1 cellular context compared by ENCODE assay signal in the genomic region with DNA sequence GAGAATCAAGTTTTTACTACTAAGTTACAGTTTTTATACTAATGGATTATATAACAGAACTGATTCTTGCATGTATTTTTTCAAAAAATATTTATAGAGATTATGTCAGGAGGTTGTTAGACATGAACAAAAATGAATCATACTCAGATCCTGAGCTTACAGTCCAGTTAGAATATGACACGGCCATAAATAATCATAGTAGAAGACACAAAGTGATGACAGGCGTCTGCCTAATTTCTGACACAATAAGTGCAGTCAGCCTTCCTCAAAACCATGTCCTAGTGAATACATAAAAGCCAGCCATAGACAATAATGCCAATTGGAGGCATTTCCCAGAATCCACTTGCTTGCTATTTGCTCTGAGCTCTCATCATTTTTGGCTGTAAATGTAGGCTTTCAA.
A peak's percentile ranks its signal among the peaks of the same experiment; 100 is the strongest.
TF ChIP-seq lines count a peak whose summit lies in the region.

No MANE protein-coding gene starts in this region.

TF ChIP-seq in K562, 482 proteins besides CTCF, POLR2A, EP300 and RAD21:
- TF ChIP-seq, protein P1, sequence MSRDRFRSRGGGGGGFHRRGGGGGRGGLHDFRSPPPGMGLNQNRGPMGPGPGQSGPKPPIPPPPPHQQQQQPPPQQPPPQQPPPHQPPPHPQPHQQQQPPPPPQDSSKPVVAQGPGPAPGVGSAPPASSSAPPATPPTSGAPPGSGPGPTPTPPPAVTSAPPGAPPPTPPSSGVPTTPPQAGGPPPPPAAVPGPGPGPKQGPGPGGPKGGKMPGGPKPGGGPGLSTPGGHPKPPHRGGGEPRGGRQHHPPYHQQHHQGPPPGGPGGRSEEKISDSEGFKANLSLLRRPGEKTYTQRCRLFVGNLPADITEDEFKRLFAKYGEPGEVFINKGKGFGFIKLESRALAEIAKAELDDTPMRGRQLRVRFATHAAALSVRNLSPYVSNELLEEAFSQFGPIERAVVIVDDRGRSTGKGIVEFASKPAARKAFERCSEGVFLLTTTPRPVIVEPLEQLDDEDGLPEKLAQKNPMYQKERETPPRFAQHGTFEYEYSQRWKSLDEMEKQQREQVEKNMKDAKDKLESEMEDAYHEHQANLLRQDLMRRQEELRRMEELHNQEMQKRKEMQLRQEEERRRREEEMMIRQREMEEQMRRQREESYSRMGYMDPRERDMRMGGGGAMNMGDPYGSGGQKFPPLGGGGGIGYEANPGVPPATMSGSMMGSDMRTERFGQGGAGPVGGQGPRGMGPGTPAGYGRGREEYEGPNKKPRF (IDR thresholded peaks at IDR 0.05; ENCODE audit: low read depth, low read length), result no peak
- TF ChIP-seq, protein P2, sequence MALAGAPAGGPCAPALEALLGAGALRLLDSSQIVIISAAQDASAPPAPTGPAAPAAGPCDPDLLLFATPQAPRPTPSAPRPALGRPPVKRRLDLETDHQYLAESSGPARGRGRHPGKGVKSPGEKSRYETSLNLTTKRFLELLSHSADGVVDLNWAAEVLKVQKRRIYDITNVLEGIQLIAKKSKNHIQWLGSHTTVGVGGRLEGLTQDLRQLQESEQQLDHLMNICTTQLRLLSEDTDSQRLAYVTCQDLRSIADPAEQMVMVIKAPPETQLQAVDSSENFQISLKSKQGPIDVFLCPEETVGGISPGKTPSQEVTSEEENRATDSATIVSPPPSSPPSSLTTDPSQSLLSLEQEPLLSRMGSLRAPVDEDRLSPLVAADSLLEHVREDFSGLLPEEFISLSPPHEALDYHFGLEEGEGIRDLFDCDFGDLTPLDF (CRISPR knock-in tag; IDR thresholded peaks at IDR 0.05), result no peak
- TF ChIP-seq NR4A1 (CRISPR knock-in tag; IDR thresholded peaks at IDR 0.05) (no peak), NR4A1 (tag; IDR thresholded peaks at IDR 0.05) (no peak), SAP30 (IDR thresholded peaks at IDR 0.05; ENCODE audit: borderline replicate concordance, insufficient read depth, low read depth, low read length, poor library complexity, severe bottlenecking) (no peak), MED1 (CRISPR knock-in tag; IDR thresholded peaks at IDR 0.05; ENCODE audit: borderline replicate concordance) (no peak), ETV5 (CRISPR knock-in tag; IDR thresholded peaks at IDR 0.05; ENCODE audit: low read depth) (no peak), MEIS2 (IDR thresholded peaks at IDR 0.05; ENCODE audit: partially characterized antibody) (peak; percentile 85), SMAD3 (CRISPR knock-in tag; conservative IDR thresholded peaks at IDR 0.05) (no peak), TFAM (CRISPR knock-in tag; conservative IDR thresholded peaks at IDR 0.05) (no peak), ETV1 (tag; conservative IDR thresholded peaks at IDR 0.05; ENCODE audit: low read depth) (no peak), SIN3A (IDR thresholded peaks at IDR 0.05; ENCODE audit: borderline replicate concordance in 2 of 2, control insufficient read depth in 1 of 2, low read depth in 2 of 2, low read length in 2 of 2) (no peak), CHD4 (IDR thresholded peaks at IDR 0.05; ENCODE audit: insufficient read depth, insufficient replicate concordance, low read depth, low read length, poor library complexity, severe bottlenecking) (no peak), RFX1 (IDR thresholded peaks at IDR 0.05) (no peak), HLTF (IDR thresholded peaks at IDR 0.05) (no peak), TEAD4 (IDR thresholded peaks at IDR 0.05; ENCODE audit: low read length) (no peak), TEAD4 (CRISPR knock-in tag; IDR thresholded peaks at IDR 0.05; ENCODE audit: borderline replicate concordance) (no peak), PHTF2 (CRISPR knock-in tag; IDR thresholded peaks at IDR 0.05) (no peak), ZNF668 (CRISPR knock-in tag; IDR thresholded peaks at IDR 0.05) (no peak), HNRNPH1 (optimal IDR thresholded peaks at IDR 0.05; ENCODE audit: low read depth, low read length) (no peak), ZNF239 (CRISPR knock-in tag; IDR thresholded peaks at IDR 0.05) (no peak), RAD51 (IDR thresholded peaks at IDR 0.05; ENCODE audit: borderline replicate concordance, low read depth) (no peak)
- TF ChIP-seq, protein P3, sequence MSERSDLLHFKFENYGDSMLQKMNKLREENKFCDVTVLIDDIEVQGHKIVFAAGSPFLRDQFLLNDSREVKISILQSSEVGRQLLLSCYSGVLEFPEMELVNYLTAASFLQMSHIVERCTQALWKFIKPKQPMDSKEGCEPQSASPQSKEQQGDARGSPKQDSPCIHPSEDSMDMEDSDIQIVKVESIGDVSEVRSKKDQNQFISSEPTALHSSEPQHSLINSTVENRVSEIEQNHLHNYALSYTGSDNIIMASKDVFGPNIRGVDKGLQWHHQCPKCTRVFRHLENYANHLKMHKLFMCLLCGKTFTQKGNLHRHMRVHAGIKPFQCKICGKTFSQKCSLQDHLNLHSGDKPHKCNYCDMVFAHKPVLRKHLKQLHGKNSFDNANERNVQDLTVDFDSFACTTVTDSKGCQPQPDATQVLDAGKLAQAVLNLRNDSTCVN (CRISPR knock-in tag; IDR thresholded peaks at IDR 0.05), result no peak
- TF ChIP-seq, protein P4, sequence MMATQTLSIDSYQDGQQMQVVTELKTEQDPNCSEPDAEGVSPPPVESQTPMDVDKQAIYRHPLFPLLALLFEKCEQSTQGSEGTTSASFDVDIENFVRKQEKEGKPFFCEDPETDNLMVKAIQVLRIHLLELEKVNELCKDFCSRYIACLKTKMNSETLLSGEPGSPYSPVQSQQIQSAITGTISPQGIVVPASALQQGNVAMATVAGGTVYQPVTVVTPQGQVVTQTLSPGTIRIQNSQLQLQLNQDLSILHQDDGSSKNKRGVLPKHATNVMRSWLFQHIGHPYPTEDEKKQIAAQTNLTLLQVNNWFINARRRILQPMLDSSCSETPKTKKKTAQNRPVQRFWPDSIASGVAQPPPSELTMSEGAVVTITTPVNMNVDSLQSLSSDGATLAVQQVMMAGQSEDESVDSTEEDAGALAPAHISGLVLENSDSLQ (IDR thresholded peaks at IDR 0.05), result peak; percentile 18; the same call in 1 of the 2 replicates
- TF ChIP-seq, protein P5, sequence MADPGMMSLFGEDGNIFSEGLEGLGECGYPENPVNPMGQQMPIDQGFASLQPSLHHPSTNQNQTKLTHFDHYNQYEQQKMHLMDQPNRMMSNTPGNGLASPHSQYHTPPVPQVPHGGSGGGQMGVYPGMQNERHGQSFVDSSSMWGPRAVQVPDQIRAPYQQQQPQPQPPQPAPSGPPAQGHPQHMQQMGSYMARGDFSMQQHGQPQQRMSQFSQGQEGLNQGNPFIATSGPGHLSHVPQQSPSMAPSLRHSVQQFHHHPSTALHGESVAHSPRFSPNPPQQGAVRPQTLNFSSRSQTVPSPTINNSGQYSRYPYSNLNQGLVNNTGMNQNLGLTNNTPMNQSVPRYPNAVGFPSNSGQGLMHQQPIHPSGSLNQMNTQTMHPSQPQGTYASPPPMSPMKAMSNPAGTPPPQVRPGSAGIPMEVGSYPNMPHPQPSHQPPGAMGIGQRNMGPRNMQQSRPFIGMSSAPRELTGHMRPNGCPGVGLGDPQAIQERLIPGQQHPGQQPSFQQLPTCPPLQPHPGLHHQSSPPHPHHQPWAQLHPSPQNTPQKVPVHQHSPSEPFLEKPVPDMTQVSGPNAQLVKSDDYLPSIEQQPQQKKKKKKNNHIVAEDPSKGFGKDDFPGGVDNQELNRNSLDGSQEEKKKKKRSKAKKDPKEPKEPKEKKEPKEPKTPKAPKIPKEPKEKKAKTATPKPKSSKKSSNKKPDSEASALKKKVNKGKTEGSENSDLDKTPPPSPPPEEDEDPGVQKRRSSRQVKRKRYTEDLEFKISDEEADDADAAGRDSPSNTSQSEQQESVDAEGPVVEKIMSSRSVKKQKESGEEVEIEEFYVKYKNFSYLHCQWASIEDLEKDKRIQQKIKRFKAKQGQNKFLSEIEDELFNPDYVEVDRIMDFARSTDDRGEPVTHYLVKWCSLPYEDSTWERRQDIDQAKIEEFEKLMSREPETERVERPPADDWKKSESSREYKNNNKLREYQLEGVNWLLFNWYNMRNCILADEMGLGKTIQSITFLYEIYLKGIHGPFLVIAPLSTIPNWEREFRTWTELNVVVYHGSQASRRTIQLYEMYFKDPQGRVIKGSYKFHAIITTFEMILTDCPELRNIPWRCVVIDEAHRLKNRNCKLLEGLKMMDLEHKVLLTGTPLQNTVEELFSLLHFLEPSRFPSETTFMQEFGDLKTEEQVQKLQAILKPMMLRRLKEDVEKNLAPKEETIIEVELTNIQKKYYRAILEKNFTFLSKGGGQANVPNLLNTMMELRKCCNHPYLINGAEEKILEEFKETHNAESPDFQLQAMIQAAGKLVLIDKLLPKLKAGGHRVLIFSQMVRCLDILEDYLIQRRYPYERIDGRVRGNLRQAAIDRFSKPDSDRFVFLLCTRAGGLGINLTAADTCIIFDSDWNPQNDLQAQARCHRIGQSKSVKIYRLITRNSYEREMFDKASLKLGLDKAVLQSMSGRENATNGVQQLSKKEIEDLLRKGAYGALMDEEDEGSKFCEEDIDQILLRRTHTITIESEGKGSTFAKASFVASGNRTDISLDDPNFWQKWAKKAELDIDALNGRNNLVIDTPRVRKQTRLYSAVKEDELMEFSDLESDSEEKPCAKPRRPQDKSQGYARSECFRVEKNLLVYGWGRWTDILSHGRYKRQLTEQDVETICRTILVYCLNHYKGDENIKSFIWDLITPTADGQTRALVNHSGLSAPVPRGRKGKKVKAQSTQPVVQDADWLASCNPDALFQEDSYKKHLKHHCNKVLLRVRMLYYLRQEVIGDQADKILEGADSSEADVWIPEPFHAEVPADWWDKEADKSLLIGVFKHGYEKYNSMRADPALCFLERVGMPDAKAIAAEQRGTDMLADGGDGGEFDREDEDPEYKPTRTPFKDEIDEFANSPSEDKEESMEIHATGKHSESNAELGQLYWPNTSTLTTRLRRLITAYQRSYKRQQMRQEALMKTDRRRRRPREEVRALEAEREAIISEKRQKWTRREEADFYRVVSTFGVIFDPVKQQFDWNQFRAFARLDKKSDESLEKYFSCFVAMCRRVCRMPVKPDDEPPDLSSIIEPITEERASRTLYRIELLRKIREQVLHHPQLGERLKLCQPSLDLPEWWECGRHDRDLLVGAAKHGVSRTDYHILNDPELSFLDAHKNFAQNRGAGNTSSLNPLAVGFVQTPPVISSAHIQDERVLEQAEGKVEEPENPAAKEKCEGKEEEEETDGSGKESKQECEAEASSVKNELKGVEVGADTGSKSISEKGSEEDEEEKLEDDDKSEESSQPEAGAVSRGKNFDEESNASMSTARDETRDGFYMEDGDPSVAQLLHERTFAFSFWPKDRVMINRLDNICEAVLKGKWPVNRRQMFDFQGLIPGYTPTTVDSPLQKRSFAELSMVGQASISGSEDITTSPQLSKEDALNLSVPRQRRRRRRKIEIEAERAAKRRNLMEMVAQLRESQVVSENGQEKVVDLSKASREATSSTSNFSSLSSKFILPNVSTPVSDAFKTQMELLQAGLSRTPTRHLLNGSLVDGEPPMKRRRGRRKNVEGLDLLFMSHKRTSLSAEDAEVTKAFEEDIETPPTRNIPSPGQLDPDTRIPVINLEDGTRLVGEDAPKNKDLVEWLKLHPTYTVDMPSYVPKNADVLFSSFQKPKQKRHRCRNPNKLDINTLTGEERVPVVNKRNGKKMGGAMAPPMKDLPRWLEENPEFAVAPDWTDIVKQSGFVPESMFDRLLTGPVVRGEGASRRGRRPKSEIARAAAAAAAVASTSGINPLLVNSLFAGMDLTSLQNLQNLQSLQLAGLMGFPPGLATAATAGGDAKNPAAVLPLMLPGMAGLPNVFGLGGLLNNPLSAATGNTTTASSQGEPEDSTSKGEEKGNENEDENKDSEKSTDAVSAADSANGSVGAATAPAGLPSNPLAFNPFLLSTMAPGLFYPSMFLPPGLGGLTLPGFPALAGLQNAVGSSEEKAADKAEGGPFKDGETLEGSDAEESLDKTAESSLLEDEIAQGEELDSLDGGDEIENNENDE (IDR thresholded peaks at IDR 0.05; ENCODE audit: low read depth, low read length), result no peak
- TF ChIP-seq, protein P6, sequence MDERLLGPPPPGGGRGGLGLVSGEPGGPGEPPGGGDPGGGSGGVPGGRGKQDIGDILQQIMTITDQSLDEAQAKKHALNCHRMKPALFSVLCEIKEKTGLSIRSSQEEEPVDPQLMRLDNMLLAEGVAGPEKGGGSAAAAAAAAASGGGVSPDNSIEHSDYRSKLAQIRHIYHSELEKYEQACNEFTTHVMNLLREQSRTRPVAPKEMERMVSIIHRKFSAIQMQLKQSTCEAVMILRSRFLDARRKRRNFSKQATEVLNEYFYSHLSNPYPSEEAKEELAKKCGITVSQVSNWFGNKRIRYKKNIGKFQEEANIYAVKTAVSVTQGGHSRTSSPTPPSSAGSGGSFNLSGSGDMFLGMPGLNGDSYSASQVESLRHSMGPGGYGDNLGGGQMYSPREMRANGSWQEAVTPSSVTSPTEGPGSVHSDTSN (CRISPR knock-in tag; IDR thresholded peaks at IDR 0.05; ENCODE audit: low read depth), result no peak
- TF ChIP-seq, protein P6 (tag; conservative IDR thresholded peaks at IDR 0.05; ENCODE audit: low read depth), result peak; percentile 82
- TF ChIP-seq, protein P7, sequence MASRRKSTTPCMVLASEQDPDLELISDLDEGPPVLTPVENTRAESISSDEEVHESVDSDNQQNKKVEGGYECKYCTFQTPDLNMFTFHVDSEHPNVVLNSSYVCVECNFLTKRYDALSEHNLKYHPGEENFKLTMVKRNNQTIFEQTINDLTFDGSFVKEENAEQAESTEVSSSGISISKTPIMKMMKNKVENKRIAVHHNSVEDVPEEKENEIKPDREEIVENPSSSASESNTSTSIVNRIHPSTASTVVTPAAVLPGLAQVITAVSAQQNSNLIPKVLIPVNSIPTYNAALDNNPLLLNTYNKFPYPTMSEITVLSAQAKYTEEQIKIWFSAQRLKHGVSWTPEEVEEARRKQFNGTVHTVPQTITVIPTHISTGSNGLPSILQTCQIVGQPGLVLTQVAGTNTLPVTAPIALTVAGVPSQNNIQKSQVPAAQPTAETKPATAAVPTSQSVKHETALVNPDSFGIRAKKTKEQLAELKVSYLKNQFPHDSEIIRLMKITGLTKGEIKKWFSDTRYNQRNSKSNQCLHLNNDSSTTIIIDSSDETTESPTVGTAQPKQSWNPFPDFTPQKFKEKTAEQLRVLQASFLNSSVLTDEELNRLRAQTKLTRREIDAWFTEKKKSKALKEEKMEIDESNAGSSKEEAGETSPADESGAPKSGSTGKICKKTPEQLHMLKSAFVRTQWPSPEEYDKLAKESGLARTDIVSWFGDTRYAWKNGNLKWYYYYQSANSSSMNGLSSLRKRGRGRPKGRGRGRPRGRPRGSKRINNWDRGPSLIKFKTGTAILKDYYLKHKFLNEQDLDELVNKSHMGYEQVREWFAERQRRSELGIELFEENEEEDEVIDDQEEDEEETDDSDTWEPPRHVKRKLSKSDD (conservative IDR thresholded peaks at IDR 0.05; ENCODE audit: low read length), result no peak
